ENCODE assay signal across 40 cellular contexts in genomic region chr16:81053761-81054160, GRCh38. TPM values are rescaled to one million over a fixed set of nuclear protein-coding genes. Genes with fewer than 3 reads are reported as not detected.
"Had no signal": no experiment of that assay in that cellular context is flagged by ENCODE, and none has a peak within 500 bp of the region (broad histone marks: within the 10 kb centered on the region; RNA-seq: fewer than 3 reads in every experiment).

No MANE protein-coding gene starts in this region.

- H3K36me3 ChIP-seq: ascending aorta, cardiac muscle cell, WERI-Rb-1 had no signal

- H3K4me1 Mint-ChIP-seq: activated CD4-positive, alpha-beta T cell treated with anti-CD3 and anti-CD28 coated beads, Interleukin-2, amount 10 ng/mL, durations not matched to agents 24 days and 14 days; activated naive CD4-positive, alpha-beta T cell treated with anti-CD3 and anti-CD28 coated beads, Interleukin-2, amount 50 U/mL, for 24 hours; activated naive CD8-positive, alpha-beta T cell treated with anti-CD3 and anti-CD28 coated beads, Interleukin-2, amount 50 U/mL, for 24 hours; activated T-helper 17 cell treated with anti-CD3 and anti-CD28 coated beads, Interleukin-2, amount 50 U/mL, for 72 hours; brain; central memory CD8-positive, alpha-beta T cell; WTC11 had no signal

- H3K4me3 Mint-ChIP-seq: activated CD4-positive, alpha-beta memory T cell treated with anti-CD3 and anti-CD28 coated beads for 36 hours; activated CD4-positive, alpha-beta T cell treated with anti-CD3 and anti-CD28 coated beads, Interleukin-2, amount 10 ng/mL, durations not matched to agents 24 days and 14 days; activated CD8-positive, alpha-beta T cell treated with anti-CD3 and anti-CD28 coated beads for 36 hours; activated naive CD4-positive, alpha-beta T cell treated with anti-CD3 and anti-CD28 coated beads for 36 hours; activated naive CD4-positive, alpha-beta T cell treated with anti-CD3 and anti-CD28 coated beads, Interleukin-2, amount 50 U/mL, for 24 hours; activated naive CD8-positive, alpha-beta T cell; activated naive CD8-positive, alpha-beta T cell treated with anti-CD3 and anti-CD28 coated beads, Interleukin-2, amount 10 ng/mL, durations not matched to agents 7 days and 5 days; activated naive CD8-positive, alpha-beta T cell treated with anti-CD3 and anti-CD28 coated beads, Interleukin-2, amount 50 U/mL, for 24 hours; activated T-cell treated with anti-CD3 and anti-CD28 coated beads, Interleukin-2, amount 50 U/mL, for 4 hours; activated T-cell treated with anti-CD3 and anti-CD28 coated beads, Interleukin-2, amount 50 U/mL, for 72 hours; activated T-helper 1 cell treated with anti-CD3 and anti-CD28 coated beads, Interleukin-12 subunit alpha, Interleukin-12 subunit beta, Interleukin-2, Interleukin-4 antibody, amounts not matched to agents 30 ng/mL and 10 ng/mL and 1 ng/mL, durations not matched to agents 14 hours and 24 hours and 36 hours; activated T-helper 17 cell treated with anti-CD3 and anti-CD28 coated beads, Interleukin-2, amount 50 U/mL, for 72 hours; brain; central memory CD8-positive, alpha-beta T cell; T-helper 1 cell treated with Interleukin-12 subunit alpha and Interleukin-12 subunit beta and Interleukin-4 antibody, amounts not matched to agents 30 μg/mL and 1 μg/mL, for 36 hours; T-helper 2 cell treated with Interferon-gamma antibody and Interleukin-4, amounts not matched to agents 5 μg/mL and 100 μg/mL, for 36 hours; WTC11 had no signal

- H3K27ac ChIP-seq: ascending aorta, cardiac muscle cell, WERI-Rb-1 had no signal

- H3K4me3 ChIP-seq: ascending aorta, cardiac muscle cell had no signal

- FAIRE-seq: bronchial epithelial cell, TTC549 had no signal

- ATAC-seq: activated CD4-positive, CD25-positive, alpha-beta regulatory T cell treated with anti-CD3 and anti-CD28 coated beads, Interleukin-2, amount 50 U/mL, for 24 hours; activated CD8-positive, alpha-beta T cell treated with anti-CD3 and anti-CD28 coated beads for 36 hours; activated naive CD8-positive, alpha-beta T cell treated with anti-CD3 and anti-CD28 coated beads, Interleukin-2, amount 50 U/mL, for 24 hours; activated T-cell treated with anti-CD3 and anti-CD28 coated beads, Interleukin-2, amount 50 U/mL, for 4 hours; activated T-cell treated with anti-CD3 and anti-CD28 coated beads, Interleukin-2, amount 50 U/mL, for 72 hours; activated T-helper 17 cell treated with anti-CD3 and anti-CD28 coated beads, Interleukin-2, amount 50 U/mL, for 72 hours; WTC11 had no signal

- H3K27me3 ChIP-seq: ascending aorta, cardiac muscle cell had no signal

- H3K4me1 ChIP-seq: ascending aorta had no signal

- H3K27ac Mint-ChIP-seq: activated CD4-positive, alpha-beta memory T cell treated with anti-CD3 and anti-CD28 coated beads for 36 hours; activated CD4-positive, alpha-beta T cell treated with anti-CD3 and anti-CD28 coated beads, Interleukin-2, amount 10 ng/mL, durations not matched to agents 24 days and 14 days; activated CD8-positive, alpha-beta T cell treated with anti-CD3 and anti-CD28 coated beads for 36 hours; activated naive CD4-positive, alpha-beta T cell treated with anti-CD3 and anti-CD28 coated beads for 36 hours; activated naive CD4-positive, alpha-beta T cell treated with anti-CD3 and anti-CD28 coated beads, Interleukin-2, amount 50 U/mL, for 24 hours; activated naive CD8-positive, alpha-beta T cell; activated naive CD8-positive, alpha-beta T cell treated with anti-CD3 and anti-CD28 coated beads, Interleukin-2, amount 10 ng/mL, durations not matched to agents 7 days and 5 days; activated naive CD8-positive, alpha-beta T cell treated with anti-CD3 and anti-CD28 coated beads, Interleukin-2, amount 50 U/mL, for 24 hours; activated T-cell treated with anti-CD3 and anti-CD28 coated beads, Interleukin-2, amount 50 U/mL, for 72 hours; activated T-helper 1 cell treated with anti-CD3 and anti-CD28 coated beads, Interleukin-12 subunit alpha, Interleukin-12 subunit beta, Interleukin-2, Interleukin-4 antibody, amounts not matched to agents 30 ng/mL and 10 ng/mL and 1 ng/mL, durations not matched to agents 14 hours and 24 hours and 36 hours; activated T-helper 17 cell treated with anti-CD3 and anti-CD28 coated beads, Interleukin-2, amount 50 U/mL, for 72 hours; brain; T-helper 1 cell treated with Interleukin-12 subunit alpha and Interleukin-12 subunit beta and Interleukin-4 antibody, amounts not matched to agents 30 μg/mL and 1 μg/mL, for 36 hours; T-helper 2 cell treated with Interferon-gamma antibody and Interleukin-4, amounts not matched to agents 5 μg/mL and 100 μg/mL, for 36 hours; WTC11 had no signal

- H3K27me3 Mint-ChIP-seq: activated CD8-positive, alpha-beta T cell treated with anti-CD3 and anti-CD28 coated beads for 36 hours; activated naive CD4-positive, alpha-beta T cell treated with anti-CD3 and anti-CD28 coated beads, Interleukin-2, amount 50 U/mL, for 24 hours; activated naive CD8-positive, alpha-beta T cell; activated naive CD8-positive, alpha-beta T cell treated with anti-CD3 and anti-CD28 coated beads, Interleukin-2, amount 50 U/mL, for 24 hours; activated T-helper 17 cell treated with anti-CD3 and anti-CD28 coated beads, Interleukin-2, amount 50 U/mL, for 72 hours; brain had no signal

- DNase-seq: activated CD4-positive, alpha-beta memory T cell treated with anti-CD3 and anti-CD28 coated beads for 36 hours; activated CD4-positive, alpha-beta T cell treated with anti-CD3 and anti-CD28 coated beads for 4 hours; activated CD4-positive, alpha-beta T cell treated with anti-CD3 and anti-CD28 coated beads, Interleukin-2, amount 10 ng/mL, durations not matched to agents 24 days and 14 days; activated CD4-positive, alpha-beta T cell treated with anti-CD3 and anti-CD28 coated beads, Interleukin-2, amount 50 U/mL, for 1 hour; activated CD4-positive, alpha-beta T cell treated with anti-CD3 and anti-CD28 coated beads, Interleukin-2, amount 50 U/mL, for 4 hours; activated CD4-positive, CD25-positive, alpha-beta regulatory T cell; activated CD8-positive, alpha-beta memory T cell treated with anti-CD3 and anti-CD28 coated beads, Interleukin-2, amount 50 U/mL, for 4 hours; activated CD8-positive, alpha-beta T cell treated with anti-CD3 and anti-CD28 coated beads for 36 hours; activated effector memory CD4-positive, alpha-beta T cell treated with anti-CD3 and anti-CD28 coated beads, Interleukin-2, amount 50 U/mL, for 16 hours; activated gamma-delta T cell treated with Interleukin-2 at 50 U/mL for 16 hours; activated naive CD4-positive, alpha-beta T cell; activated naive CD4-positive, alpha-beta T cell treated with anti-CD3 and anti-CD28 coated beads for 36 hours; activated naive CD8-positive, alpha-beta T cell treated with anti-CD3 and anti-CD28 coated beads, Interleukin-2, amount 10 ng/mL, durations not matched to agents 7 days and 5 days; activated naive CD8-positive, alpha-beta T cell treated with anti-CD3 and anti-CD28 coated beads, Interleukin-2, amount 50 U/mL, for 24 hours; activated T-cell treated with anti-CD3 and anti-CD28 coated beads for 4 hours; activated T-cell treated with anti-CD3 and anti-CD28 coated beads, Interleukin-2, amount 50 U/mL, for 1 hour; activated T-cell treated with anti-CD3 and anti-CD28 coated beads, Interleukin-2, amount 50 U/mL, for 4 hours; activated T-cell treated with anti-CD3 and anti-CD28 coated beads, Interleukin-2, amount 50 U/mL, for 72 hours; amygdala; anterior cingulate cortex; caudate nucleus; SW 1271; T-helper 1 cell; T-helper 2 cell; T-helper 9 cell; WERI-Rb-1 had no signal

RNA-seq across cellular contexts. Expression of gene C16orf46, which starts 23.3 kb away (rescaled TPM):
- total RNA-seq: ascending aorta had no signal

RNA-seq across cellular contexts. Expression of gene CENPN, which starts 46.7 kb away (rescaled TPM):
- total RNA-seq: ascending aorta had no signal
